14 cellular contexts compared by ENCODE assay signal in genomic region chr15:101162701-101163483, GRCh38.
DNase-seq lines count a peak whose midpoint lies in the region; ATAC-seq and TF ChIP-seq lines count a peak whose summit lies in the region.
"Had no signal": no experiment of that assay in that cellular context is flagged by ENCODE, and none has a peak within 500 bp of the region (broad histone marks: within the 10 kb centered on the region; RNA-seq: fewer than 3 reads in every experiment).

No MANE protein-coding gene starts in this region.

- CTCF ChIA-PET in SK-N-SH (lab: Yijun Ruan, JAX), result interaction anchor here (0.6 kb wide), 1 partner anchor 14 kb away, joined by 3 read pairs; no protein-coding TSS in a partner anchor

- H3K36me3 Mint-ChIP-seq in mesothelial cell of epicardium, result peaks cover 6% of the 10 kb centered on the region

- peaks cover 28% of the 10 kb centered on the region for H3K9me3 Mint-ChIP-seq in mesothelial cell of epicardium

- peaks cover 6 to 30% of the 10 kb centered on the region in 2 experiments; a peak in 2 of 4 replicates for H3K4me1 ChIP-seq in SK-N-SH (ENCODE audit: control insufficient read depth in 1 of 2, insufficient read depth in 2 of 2, low read depth in 1 of 2, low read length in 1 of 2)
- H3K4me1 ChIP-seq: A549 had no signal

- H3K36me3 ChIP-seq in SK-N-SH (replicated peaks in 1 of 2; ENCODE audit: control insufficient read depth in 1 of 2, insufficient read depth in 2 of 2, low read length in 1 of 2), result no peaks in the 10 kb centered on the region
- H3K36me3 ChIP-seq: transverse colon had no signal

- H3K27ac ChIP-seq in SK-N-SH (ENCODE audit: low read depth in 2 of 2, low read length in 1 of 2), result peak overlapping the region in 1 of 2 experiments; percentile 92; a peak in 2 of 4 replicates
- H3K27ac ChIP-seq: A549, transverse colon had no signal

- no peaks in the 10 kb centered on the region for H3K9me3 ChIP-seq in SK-N-SH

- no peaks in the 10 kb centered on the region for H4K20me1 ChIP-seq in SK-N-SH (ENCODE audit: insufficient read depth)

- no peak for TF ChIP-seq CTCF in SK-N-SH (IDR thresholded peaks at IDR 0.05)
- no peak for TF ChIP-seq CTCF in fibroblast of villous mesenchyme (IDR thresholded peaks at IDR 0.05; ENCODE audit: insufficient read depth, low read depth, low read length)
- TF ChIP-seq CTCF in mesothelial cell of epicardium (IDR thresholded peaks at IDR 0.05; ENCODE audit: unreplicated experiment), result no peak
- no peak for TF ChIP-seq CTCF in lower leg skin (IDR thresholded peaks at IDR 0.05)

- TF ChIP-seq POLR2A in lower leg skin (IDR thresholded peaks at IDR 0.05), result no peak

- peaks cover 8% of the 10 kb centered on the region for H3K4me1 Mint-ChIP-seq in mesothelial cell of epicardium

- POLR2A ChIA-PET in SK-N-SH (lab: Yijun Ruan, JAX), result interaction anchor here (0.7 to 2.2 kb wide), 2 partner anchors 10 to 13 kb away, joined by 3 to 9 read pairs; no protein-coding TSS in a partner anchor

- ATAC-seq in SK-N-SH treated with all-trans-retinoic acid at 6 μM for 48 hours (no peak), HG02885 (IDR thresholded peaks at IDR 0.05; ENCODE audit: poor library complexity, unreplicated experiment) (no peak)
- ATAC-seq: A549 had no signal

- H3K79me2 ChIP-seq in SK-N-SH (ENCODE audit: insufficient read depth), result no peaks in the 10 kb centered on the region

- no peak overlapping the region for H3K4me2 ChIP-seq in SK-N-SH
- H3K4me2 ChIP-seq: A549 had no signal

- no peak overlapping the region for H2AFZ ChIP-seq in SK-N-SH (ENCODE audit: low read depth)

- H3K27ac Mint-ChIP-seq in mesothelial cell of epicardium, result peak overlapping the region; percentile 13
- H3K27ac Mint-ChIP-seq: activated naive CD4-positive, alpha-beta T cell treated with anti-CD3 and anti-CD28 coated beads, Interleukin-2, amount 50 U/mL, for 24 hours had no signal

- 79% methylated on average over 10 of the region's 12 CpGs for WGBS in SK-N-SH (ENCODE audit: low lambda C conversion rate)
- WGBS in lower leg skin, 2 donors, result 46 to 67% methylated on average over 12 of the region's 12 CpGs

- no peaks in the 10 kb centered on the region for H3K9me2 ChIP-seq in SK-N-SH

- DNase-seq in SK-N-SH (no peak), fibroblast of villous mesenchyme (ENCODE audit: low read depth) (peak; percentile 66), mesothelial cell of epicardium (ENCODE audit: low spot score in 2 of 2, unreplicated experiment in 2 of 2) (peak; percentile 40 to 65), lower leg skin (ENCODE audit: low spot score in 2 of 2) (no peak), NOMO-1 treated with DMSO at 0.1 percent for 48 hours (lab: John Stamatoyannopoulos, UW; ENCODE audit: unreplicated experiment) (no peak)
- no peak for DNase-seq in activated CD8-positive, alpha-beta memory T cell treated with anti-CD3 and anti-CD28 coated beads, Interleukin-2, amount 50 U/mL, for 48 hours
- DNase-seq: dermis blood vessel endothelial cell, islet precursor cell, NCI-H1417 treated with DMSO at 0.1 percent for 48 hours, transverse colon had no signal

- intact Hi-C loops in lower leg skin (cut with DNase I; ENCODE audit: low total_unique reads), result no loop called here

- no peaks in the 10 kb centered on the region for H3F3A ChIP-seq in SK-N-SH (replicated peaks; ENCODE audit: insufficient read depth)

- no peaks in the 10 kb centered on the region for H3K27me3 Mint-ChIP-seq in mesothelial cell of epicardium (ENCODE audit: low read depth)
- H3K27me3 Mint-ChIP-seq: activated naive CD4-positive, alpha-beta T cell treated with anti-CD3 and anti-CD28 coated beads, Interleukin-2, amount 50 U/mL, for 24 hours had no signal

- H3K4me3 Mint-ChIP-seq in mesothelial cell of epicardium, result no peak overlapping the region
- H3K4me3 Mint-ChIP-seq: activated naive CD4-positive, alpha-beta T cell treated with anti-CD3 and anti-CD28 coated beads, Interleukin-2, amount 50 U/mL, for 24 hours had no signal

- no peak overlapping the region for H3K9ac ChIP-seq in SK-N-SH

- peak; percentile 6; the same call in 1 of the 2 replicates for TF ChIP-seq RAD21 in SK-N-SH (IDR thresholded peaks at IDR 0.05; ENCODE audit: low read length)

- H3K27me3 ChIP-seq in SK-N-SH (ENCODE audit: insufficient read depth), result no peaks in the 10 kb centered on the region
- H3K27me3 ChIP-seq: transverse colon had no signal

- H3K4me3 ChIP-seq in SK-N-SH (ENCODE audit: low read depth in 2 of 2, low read length in 1 of 2) (no peak overlapping the region; a peak in 1 of 4 replicates), fibroblast of villous mesenchyme (ENCODE audit: low read depth, low read length) (no peak overlapping the region), lower leg skin (ENCODE audit: low read depth, poor library complexity, severe bottlenecking) (no peak overlapping the region)
- H3K4me3 ChIP-seq: A549, transverse colon had no signal

- no peak; a peak in 1 of 4 replicates for TF ChIP-seq EP300 in SK-N-SH (IDR thresholded peaks at IDR 0.05; ENCODE audit: borderline replicate concordance in 1 of 2, low read depth in 1 of 2, low read length in 1 of 2)

TF ChIP-seq in SK-N-SH, 30 proteins besides CTCF, POLR2A, EP300 and RAD21:
- TF ChIP-seq MAX (IDR thresholded peaks at IDR 0.05; ENCODE audit: low read depth), result no peak
- TF ChIP-seq CHD2 (IDR thresholded peaks at IDR 0.05; ENCODE audit: low read length, partially characterized antibody), result no peak
- no peak for TF ChIP-seq SIN3A (IDR thresholded peaks at IDR 0.05; ENCODE audit: borderline replicate concordance, low read depth, low read length)
- no peak for TF ChIP-seq MXI1 (IDR thresholded peaks at IDR 0.05; ENCODE audit: low read depth, low read length)
- TF ChIP-seq NFIC (IDR thresholded peaks at IDR 0.05; ENCODE audit: borderline replicate concordance), result no peak
- TF ChIP-seq USF1 (IDR thresholded peaks at IDR 0.05; ENCODE audit: borderline replicate concordance, low read depth), result no peak
- no peak for TF ChIP-seq SMC3 (IDR thresholded peaks at IDR 0.05; ENCODE audit: low read depth, low read length)

TF ChIP-seq in SK-N-SH treated with all-trans-retinoic acid at 6 μM for 48 hours, 23 proteins besides CTCF, POLR2A, EP300 and RAD21:
- no peak for TF ChIP-seq RARB (CRISPR knock-in tag; IDR thresholded peaks at IDR 0.05)
- TF ChIP-seq TOX (CRISPR knock-in tag; IDR thresholded peaks at IDR 0.05; ENCODE audit: borderline replicate concordance), result no peak
- no peak for TF ChIP-seq ESRRG (CRISPR knock-in tag; IDR thresholded peaks at IDR 0.05)
- TF ChIP-seq ISL1 (CRISPR knock-in tag; IDR thresholded peaks at IDR 0.05), result no peak
- TF ChIP-seq ARNTL (CRISPR knock-in tag; IDR thresholded peaks at IDR 0.05; ENCODE audit: borderline replicate concordance, low read depth), result no peak
- no peak for TF ChIP-seq TCF4 (CRISPR knock-in tag; IDR thresholded peaks at IDR 0.05; ENCODE audit: borderline replicate concordance)
- no peak for TF ChIP-seq ZFP30 (CRISPR knock-in tag; IDR thresholded peaks at IDR 0.05)
- no peak for TF ChIP-seq ZNF565 (CRISPR knock-in tag; conservative IDR thresholded peaks at IDR 0.05; ENCODE audit: low read depth)
- no peak for TF ChIP-seq ZNF8 (CRISPR knock-in tag; IDR thresholded peaks at IDR 0.05)
- no peak for TF ChIP-seq ZFP3 (CRISPR knock-in tag; IDR thresholded peaks at IDR 0.05)
- no peak for TF ChIP-seq PATZ1 (CRISPR knock-in tag; IDR thresholded peaks at IDR 0.05; ENCODE audit: borderline replicate concordance)
- no peak for TF ChIP-seq SNAI2 (CRISPR knock-in tag; IDR thresholded peaks at IDR 0.05)
- TF ChIP-seq GLIS3 (CRISPR knock-in tag; IDR thresholded peaks at IDR 0.05), result no peak
- TF ChIP-seq PPARA (CRISPR knock-in tag; IDR thresholded peaks at IDR 0.05; ENCODE audit: borderline replicate concordance), result no peak
- TF ChIP-seq CSDC2 (CRISPR knock-in tag; IDR thresholded peaks at IDR 0.05), result no peak
- TF ChIP-seq CREB5 (CRISPR knock-in tag; IDR thresholded peaks at IDR 0.05; ENCODE audit: low read depth), result no peak

Comparison
In these comparisons a context has a peak if more than half of its experiments do, and no peak if none do; other contexts are left out.
1. DNase-seq: peak in fibroblast of villous mesenchyme (single experiment) and mesothelial cell of epicardium (2 of 2); none in SK-N-SH (single experiment), activated CD8-positive, alpha-beta memory T cell treated with anti-CD3 and anti-CD28 coated beads, Interleukin-2, amount 50 U/mL, for 48 hours (single experiment), lower leg skin (0 of 2) and NOMO-1 treated with DMSO at 0.1 percent for 48 hours (single experiment).